ENCODE assay signal across 26 cellular contexts in genomic region chr1:158251160-158251559, GRCh38. TPM values are rescaled to one million over a fixed set of nuclear protein-coding genes. Genes with fewer than 3 reads are reported as not detected.
DNase-seq lines count a peak whose midpoint lies in the region; ATAC-seq, FAIRE-seq and TF ChIP-seq lines count a peak whose summit lies in the region.
"Had no signal": no experiment of that assay in that cellular context is flagged by ENCODE, and none has a peak within 500 bp of the region (broad histone marks: within the 10 kb centered on the region; RNA-seq: fewer than 3 reads in every experiment).

No MANE protein-coding gene starts in this region.

- H3K4me2 ChIP-seq in HepG2 (ENCODE audit: low read depth, low read length), result no peak overlapping the region

- H3K27ac Mint-ChIP-seq in naive B cell, result peak overlapping the region in 4 of 6 donors; percentile 1 to 77 (median 66)
- H3K27ac Mint-ChIP-seq: CD4-positive, alpha-beta T cell; T-helper 17 cell had no signal

- CTCF ChIA-PET in HepG2 (lab: Yijun Ruan, JAX; ENCODE audit: low intra/inter-chr PET ratio, low total read pairs), result no interaction called here

- intact Hi-C loops in right lobe of liver (cut with DNase I), result no loop called here
- intact Hi-C loops in HepG2 (cut with micrococcal nuclease; ENCODE audit: unreplicated experiment), result no loop called here

- no peaks in the 10 kb centered on the region for H3K79me2 ChIP-seq in HepG2 (ENCODE audit: insufficient read depth, low read length)

- no peaks in the 10 kb centered on the region for H3K27me3 ChIP-seq in right lobe of liver
- H3K27me3 ChIP-seq in HepG2 (ENCODE audit: control insufficient read depth in 1 of 2, insufficient read depth in 2 of 2, low read length in 2 of 2), result no peaks in the 10 kb centered on the region
- H3K27me3 ChIP-seq: BE2C had no signal

- no peak overlapping the region for H3K9ac ChIP-seq in HepG2 (ENCODE audit: insufficient read depth, low read depth, low read length)

- no peak for TF ChIP-seq RAD21 in HepG2 (CRISPR knock-in tag; IDR thresholded peaks at IDR 0.05)

- POLR2A ChIA-PET in HepG2 (lab: Yijun Ruan, JAX), result no interaction called here

- H2AFZ ChIP-seq in HepG2 (ENCODE audit: low read length), result no peak overlapping the region

- H3K9me3 ChIP-seq in right lobe of liver (no peaks in the 10 kb centered on the region), HepG2 (ENCODE audit: low read length) (no peaks in the 10 kb centered on the region)
- H3K9me3 ChIP-seq: BE2C had no signal

- in situ Hi-C loops in HepG2 (cut with HindIII; ENCODE audit: extremely low pct_ligation_motif_present, low pct_unique_long_range_greater_than_20kb), result no loop called here

- peak overlapping the region in 6 of 8 donors; percentile 16 to 59 (median 34) for H3K4me3 Mint-ChIP-seq in naive B cell
- H3K4me3 Mint-ChIP-seq: CD4-positive, alpha-beta T cell; T-helper 17 cell had no signal

- no peaks in the 10 kb centered on the region for H3K27me3 Mint-ChIP-seq in naive B cell

- no peak for FAIRE-seq in HepG2 (lab: Jason Lieb, UNC)
- FAIRE-seq: A204.1 had no signal

- H3K27ac ChIP-seq in right lobe of liver (no peak overlapping the region), HepG2 (ENCODE audit: extremely low read length, insufficient read depth, low read length) (no peak overlapping the region)
- H3K27ac ChIP-seq: SK-N-MC had no signal

- peaks cover 0 to 1% (median 0%) of the 10 kb centered on the region in 7 donors for H3K9me3 Mint-ChIP-seq in naive B cell
- H3K9me3 Mint-ChIP-seq: CD4-positive, alpha-beta T cell had no signal

- no peak for TF ChIP-seq EP300 in HepG2 (IDR thresholded peaks at IDR 0.05; ENCODE audit: low read depth in 2 of 2, low read length in 2 of 2)
- TF ChIP-seq EP300 in HepG2 (CRISPR knock-in tag; IDR thresholded peaks at IDR 0.05; ENCODE audit: borderline replicate concordance), result no peak

- H3K36me3 Mint-ChIP-seq in naive B cell, result peaks cover 0 to 7% of the 10 kb centered on the region in 2 donors

- H3K36me3 ChIP-seq in right lobe of liver (no peaks in the 10 kb centered on the region), HepG2 (replicated peaks in 1 of 2; ENCODE audit: control insufficient read depth in 1 of 2, insufficient read depth in 2 of 2, low read length in 2 of 2) (no peaks in the 10 kb centered on the region)
- H3K36me3 ChIP-seq: BE2C had no signal

- 22% methylated on average over 2 of the region's 2 CpGs for WGBS in right lobe of liver (ENCODE audit: insufficient coverage, low coverage, low lambda C conversion rate, missing lambda C conversion rate)
- 2% methylated on average over 2 of the region's 2 CpGs for WGBS in HepG2 (ENCODE audit: low lambda C conversion rate)

- H3K4me1 ChIP-seq in right lobe of liver, result no peaks in the 10 kb centered on the region
- no peaks in the 10 kb centered on the region for H3K4me1 ChIP-seq in HepG2 (ENCODE audit: insufficient read depth, low read length)
- H3K4me1 ChIP-seq: BE2C had no signal

- DNase-seq in right lobe of liver, result no peak
- DNase-seq in HepG2 (ENCODE audit: low spot score), result no peak
- peak; percentile 71 for DNase-seq in MV-4-11 (lab: John Stamatoyannopoulos, UW)
- DNase-seq in naive B cell, result no peak
- DNase-seq in pons (ENCODE audit: low spot score), result no peak
- DNase-seq in UCSD-AML1 (lab: John Stamatoyannopoulos, UW; ENCODE audit: unreplicated experiment), result no peak
- DNase-seq: BE2C; CD4-positive, alpha-beta T cell; COR-L47; DMS79; H7; KG1; NCI-H1092 treated with DMSO at 0.1 percent for 48 hours; NCI-H1436 treated with DMSO at 0.1 percent for 48 hours; NCI-H1930; NCI-H2227 treated with DMSO at 0.1 percent for 48 hours; NCI-H510A treated with DMSO at 0.1 percent for 48 hours; NCI-H748 treated with DMSO at 0.1 percent for 48 hours; PC-3; Right ventricle myocardium superior; SW 1271; T-helper 17 cell had no signal

- ATAC-seq in right lobe of liver (peak in 3 of 4 donors; percentile 22 to 50 (median 49)), HepG2 (no peak), naive B cell (ENCODE audit: low read depth in 2 of 2) (no peak), HG02981 (IDR thresholded peaks at IDR 0.05; ENCODE audit: unreplicated experiment) (no peak)
- ATAC-seq: PC-3, T-helper 17 cell had no signal

- no TSS peak for BruUV-seq in HepG2 (replicated peaks; lab: Mats Ljungman, UMichigan)

- no peaks in the 10 kb centered on the region for H4K20me1 ChIP-seq in HepG2 (ENCODE audit: insufficient read depth, low read length)

- no peak overlapping the region for H3K4me3 ChIP-seq in right lobe of liver
- no peak overlapping the region for H3K4me3 ChIP-seq in HepG2 (replicated peaks in 1 of 3; ENCODE audit: insufficient read depth in 1 of 3, low read depth in 2 of 3, low read length in 3 of 3)
- H3K4me3 ChIP-seq: SK-N-MC had no signal

- no peak for TF ChIP-seq CTCF in right lobe of liver (IDR thresholded peaks at IDR 0.05)
- no peak for TF ChIP-seq CTCF in HepG2 (CRISPR knock-in tag; IDR thresholded peaks at IDR 0.05)

- TF ChIP-seq POLR2A in right lobe of liver (IDR thresholded peaks at IDR 0.05), result no peak
- no peak for TF ChIP-seq POLR2A in HepG2 (IDR thresholded peaks at IDR 0.05; ENCODE audit: insufficient read depth in 1 of 2, low read depth in 2 of 2, low read length in 2 of 2)

- H3K4me1 Mint-ChIP-seq in naive B cell, result peaks cover 41 to 62% (median 42%) of the 10 kb centered on the region in 3 donors

TF ChIP-seq in HepG2, 621 proteins besides CTCF, POLR2A, EP300 and RAD21:
- TF ChIP-seq NFE2 (CRISPR knock-in tag; IDR thresholded peaks at IDR 0.05) (no peak), ASH2L (IDR thresholded peaks at IDR 0.05; ENCODE audit: insufficient read length, low read depth, low read length) (no peak), ZNF30 (CRISPR knock-in tag; IDR thresholded peaks at IDR 0.05) (no peak), ZNF468 (CRISPR knock-in tag; IDR thresholded peaks at IDR 0.05) (no peak), KLF16 (CRISPR knock-in tag; IDR thresholded peaks at IDR 0.05) (no peak), ZNF788 (CRISPR knock-in tag; IDR thresholded peaks at IDR 0.05; ENCODE audit: borderline replicate concordance) (no peak), CC2D1A (CRISPR knock-in tag; IDR thresholded peaks at IDR 0.05) (no peak), ZNF260 (CRISPR knock-in tag; IDR thresholded peaks at IDR 0.05; ENCODE audit: borderline replicate concordance, low read depth) (no peak)
TF ChIP-seq in HepG2: peak in this region for 0.

RNA-seq across cellular contexts. Expression of gene CD1A, which starts 3.1 kb away (rescaled TPM):
- total RNA-seq in right lobe of liver, result not detected
- total RNA-seq in HepG2 (2016; rRNA removed; fragmentation: Illumina TruSeq; extraction: Trizol), result not detected in 2 replicates
- not detected in 2 replicates for total RNA-seq in HepG2 (2016; cell fraction: cytosol; rRNA removed; fragmentation: Illumina TruSeq; extraction: Trizol; ENCODE audit: low read depth)
- total RNA-seq in HepG2 (2016; cell fraction: insoluble cytoplasmic fraction; rRNA removed; fragmentation: Illumina TruSeq; extraction: Trizol), result not detected in 2 replicates
- total RNA-seq in HepG2 (2016; cell fraction: membrane; rRNA removed; fragmentation: Illumina TruSeq; extraction: Trizol), result not detected in 2 replicates
- not detected in 2 replicates for total RNA-seq in HepG2 (2016; cell fraction: nucleus; rRNA removed; fragmentation: Illumina TruSeq; extraction: Trizol)
- not detected in 2 replicates for polyA plus RNA-seq in HepG2 (2011; rRNA removed)
- polyA plus RNA-seq in HepG2 (2011; cell fraction: cytosol; rRNA removed), result not detected in 2 replicates
- not detected in 2 replicates for polyA plus RNA-seq in HepG2 (2011; cell fraction: nucleus; rRNA removed)
- polyA plus RNA-seq in HepG2 (2012), result not detected in 2 replicates
- polyA plus RNA-seq in HepG2 (2016; cell fraction: cytosol; fragmentation: Illumina TruSeq; extraction: Trizol; ENCODE audit: low read depth), result not detected in 2 replicates
- not detected in 2 replicates for polyA plus RNA-seq in HepG2 (2016; cell fraction: insoluble cytoplasmic fraction; fragmentation: Illumina TruSeq; extraction: Trizol; ENCODE audit: low read depth)
- not detected in 2 replicates for polyA plus RNA-seq in HepG2 (2016; cell fraction: membrane; fragmentation: Illumina TruSeq; extraction: Trizol; ENCODE audit: low read depth)
- polyA plus RNA-seq in HepG2 (2016; cell fraction: nucleus; fragmentation: Illumina TruSeq; extraction: Trizol; ENCODE audit: insufficient read depth, low read depth), result not detected in 2 replicates
- not detected in 2 replicates for polyA minus RNA-seq in HepG2 (2011; rRNA and poly(A)+ RNA removed; ENCODE audit: low replicate concordance)
- polyA minus RNA-seq in HepG2 (2011; cell fraction: cytosol; rRNA and poly(A)+ RNA removed), result not detected in 2 replicates
- polyA minus RNA-seq in HepG2 (2011; cell fraction: nucleus; rRNA and poly(A)+ RNA removed), result not detected in 2 replicates
- 10 to 100 TPM; 11.0 to 56.8 (median 17.5) TPM for polyA plus RNA-seq in naive B cell (ENCODE audit: low read depth in 6 of 6)
- total RNA-seq: CD4-positive, alpha-beta T cell; H7; PC-3; Right ventricle myocardium superior; RPMI7951; T-helper 17 cell had no signal

RNA-seq across cellular contexts. Expression of gene CD1C, which starts 38.6 kb away (rescaled TPM):
- total RNA-seq in right lobe of liver (under 1 TPM in 3 of 6 experiments, not detected in 3; 0.24 to 0.60 (median 0.31) TPM), HepG2 (2016; rRNA removed; fragmentation: Illumina TruSeq; extraction: Trizol) (not detected in 2 replicates)
- total RNA-seq in HepG2 (2016; cell fraction: cytosol; rRNA removed; fragmentation: Illumina TruSeq; extraction: Trizol; ENCODE audit: low read depth), result not detected in 2 replicates
- total RNA-seq in HepG2 (2016; cell fraction: insoluble cytoplasmic fraction; rRNA removed; fragmentation: Illumina TruSeq; extraction: Trizol), result not detected in 2 replicates
- not detected in 2 replicates for total RNA-seq in HepG2 (2016; cell fraction: membrane; rRNA removed; fragmentation: Illumina TruSeq; extraction: Trizol)
- total RNA-seq in HepG2 (2016; cell fraction: nucleus; rRNA removed; fragmentation: Illumina TruSeq; extraction: Trizol), result not detected in 2 replicates
- polyA plus RNA-seq in HepG2 (2011; rRNA removed) (not detected in 2 replicates), naive B cell (ENCODE audit: low read depth in 6 of 6) (100 to 1,000 TPM in 5 of 6 donors, 10 to 100 TPM in 1; 58.4 to 396 (median 159) TPM)
- not detected in 2 replicates for polyA plus RNA-seq in HepG2 (2011; cell fraction: cytosol; rRNA removed)
- polyA plus RNA-seq in HepG2 (2011; cell fraction: nucleus; rRNA removed), result not detected in 2 replicates
- not detected in 2 replicates for polyA plus RNA-seq in HepG2 (2012)
- not detected in 2 replicates for polyA plus RNA-seq in HepG2 (2016; cell fraction: cytosol; fragmentation: Illumina TruSeq; extraction: Trizol; ENCODE audit: low read depth)
- polyA plus RNA-seq in HepG2 (2016; cell fraction: insoluble cytoplasmic fraction; fragmentation: Illumina TruSeq; extraction: Trizol; ENCODE audit: low read depth), result not detected in 2 replicates
- polyA plus RNA-seq in HepG2 (2016; cell fraction: membrane; fragmentation: Illumina TruSeq; extraction: Trizol; ENCODE audit: low read depth), result not detected in 2 replicates
- polyA plus RNA-seq in HepG2 (2016; cell fraction: nucleus; fragmentation: Illumina TruSeq; extraction: Trizol; ENCODE audit: insufficient read depth, low read depth), result not detected in 2 replicates
- polyA minus RNA-seq in HepG2 (2011; rRNA and poly(A)+ RNA removed; ENCODE audit: low replicate concordance), result not detected in 2 replicates
- not detected in 2 replicates for polyA minus RNA-seq in HepG2 (2011; cell fraction: cytosol; rRNA and poly(A)+ RNA removed)
- not detected in 2 replicates for polyA minus RNA-seq in HepG2 (2011; cell fraction: nucleus; rRNA and poly(A)+ RNA removed)
- total RNA-seq: H7, PC-3, RPMI7951 had no signal

Comparison
In these comparisons a context has a peak if more than half of its experiments do, and no peak if none do; other contexts are left out.
1. ATAC-seq: peak in right lobe of liver (3 of 4); none in HepG2 (single experiment), naive B cell (0 of 2) and HG02981 (single experiment).